ENCODE assay signal across 25 cellular contexts in the genomic region with DNA sequence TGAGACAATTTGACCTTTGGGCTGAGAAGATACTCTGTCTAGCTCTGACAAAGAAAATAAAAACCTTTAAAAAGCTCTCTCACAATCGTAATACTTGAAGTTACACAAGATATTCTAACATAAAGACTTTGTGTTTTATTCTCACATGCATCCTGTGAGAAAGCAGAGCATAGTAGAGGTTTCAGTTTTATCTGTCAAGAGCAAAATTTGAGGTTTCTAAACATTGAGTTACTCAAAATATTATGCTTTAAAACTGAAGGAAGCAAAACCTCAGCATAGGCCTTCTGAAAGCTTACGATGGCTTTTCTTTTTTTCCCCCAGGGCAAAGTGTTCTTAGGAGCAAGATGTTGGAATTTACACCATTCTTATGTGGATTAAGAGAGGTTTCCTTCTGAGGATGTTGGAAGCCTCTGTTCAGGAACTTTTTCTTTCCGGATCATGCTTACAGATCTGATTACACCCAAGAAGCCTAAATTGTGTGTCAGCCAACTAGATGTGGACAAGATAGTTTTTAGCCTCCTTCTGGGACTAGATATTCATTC. TPM values are rescaled to one million over a fixed set of nuclear protein-coding genes. Genes with fewer than 3 reads are reported as not detected.
A peak's percentile ranks its signal among the peaks of the same experiment; 100 is the strongest.
DNase-seq lines count a peak whose midpoint lies in the region; ATAC-seq lines count a peak whose summit lies in the region.
"Had no signal": no experiment of that assay in that cellular context is flagged by ENCODE, and none has a peak within 500 bp of the region (broad histone marks: within the 10 kb centered on the region; RNA-seq: fewer than 3 reads in every experiment).

No MANE protein-coding gene starts in this region.

- DNase-seq in ELF-1 (ENCODE audit: low read depth, low spot score) (peak; percentile 39), adipocyte (ENCODE audit: low read depth) (peak; percentile 49), activated gamma-delta T cell treated with Interleukin-2 at 50 U/mL for 16 hours (no peak), posterior vena cava (ENCODE audit: low spot score) (no peak), DMS 273 treated with DMSO at 0.1 percent for 48 hours (lab: John Stamatoyannopoulos, UW) (no peak), GF-D8 (lab: John Stamatoyannopoulos, UW) (no peak)
- DNase-seq: activated B cell treated with CpG ODN at 0.5 μM for 24 hours; activated CD4-positive, alpha-beta memory T cell treated with anti-CD3 and anti-CD28 coated beads, Interleukin-2, amount 10 ng/mL, durations not matched to agents 7 days and 5 days; activated naive CD4-positive, alpha-beta T cell treated with anti-CD3 and anti-CD28 coated beads, Interleukin-2, amount 50 U/mL, for 16 hours; activated T-cell treated with anti-CD3 and anti-CD28 coated beads, Interleukin-2, amount 50 U/mL, for 48 hours; effector memory CD4-positive, alpha-beta T cell; left ventricle myocardium superior; mucosa of descending colon; NCI-H1436 treated with DMSO at 0.1 percent for 48 hours; NCI-H345; psoas muscle had no signal

- no peaks in the 10 kb centered on the region for H3K36me3 ChIP-seq in adipocyte (ENCODE audit: control insufficient read depth, insufficient read depth, low read length, severe bottlenecking)
- H3K36me3 ChIP-seq: ascending aorta, BLaER1, esophagus muscularis mucosa had no signal

- H3K4me1 ChIP-seq in adipocyte (ENCODE audit: control insufficient read depth, insufficient read depth, low read length), result peaks cover 12% of the 10 kb centered on the region
- H3K4me1 ChIP-seq: esophagus muscularis mucosa, psoas muscle had no signal

- H3K4me3 ChIP-seq in adipocyte (ENCODE audit: low read length), result no peak overlapping the region
- H3K4me3 ChIP-seq: ascending aorta, BLaER1, esophagus muscularis mucosa, mucosa of descending colon, psoas muscle, SK-N-MC had no signal

- ATAC-seq in GM21381 (IDR thresholded peaks at IDR 0.05; ENCODE audit: unreplicated experiment), result peak; percentile 57
- peak; percentile 60 for ATAC-seq in HG03095 (IDR thresholded peaks at IDR 0.05; ENCODE audit: unreplicated experiment)
- ATAC-seq: HCT116, left ventricle myocardium superior, mucosa of descending colon, psoas muscle had no signal

- intact Hi-C loops in posterior vena cava (cut with DNase I), result no loop called here

- no peaks in the 10 kb centered on the region for H3K27me3 ChIP-seq in adipocyte (replicated peaks; ENCODE audit: control insufficient read depth, insufficient read depth, low read length)
- H3K27me3 ChIP-seq: ascending aorta, BLaER1, esophagus muscularis mucosa had no signal

- H3K9me3 ChIP-seq in adipocyte (ENCODE audit: control insufficient read depth, low read length), result peaks cover 5% of the 10 kb centered on the region
- H3K9me3 ChIP-seq: ascending aorta, mucosa of descending colon, psoas muscle had no signal

- no peak overlapping the region for H3K9ac ChIP-seq in adipocyte (ENCODE audit: low read length)
- H3K9ac ChIP-seq: BLaER1 had no signal

RNA-seq across cellular contexts. Expression of a gene that starts 15.0 kb away (rescaled TPM):
- total RNA-seq in posterior vena cava, result not detected
- total RNA-seq: activated B cell treated with CpG ODN at 0.5 μM for 24 hours; activated CD4-positive, alpha-beta memory T cell treated with anti-CD3 and anti-CD28 coated beads, Interleukin-2, amount 10 ng/mL, durations not matched to agents 7 days and 5 days; ascending aorta; cerebellum; esophagus muscularis mucosa; left ventricle myocardium superior; mucosa of descending colon; neural crest cell; psoas muscle had no signal

RNA-seq across cellular contexts. Expression of a gene that starts 17.3 kb away (rescaled TPM):
- not detected for total RNA-seq in posterior vena cava
- total RNA-seq: activated B cell treated with CpG ODN at 0.5 μM for 24 hours; activated CD4-positive, alpha-beta memory T cell treated with anti-CD3 and anti-CD28 coated beads, Interleukin-2, amount 10 ng/mL, durations not matched to agents 7 days and 5 days; ascending aorta; cerebellum; esophagus muscularis mucosa; left ventricle myocardium superior; mucosa of descending colon; neural crest cell; psoas muscle had no signal

RNA-seq across cellular contexts. Expression of a gene that starts 25.2 kb away (rescaled TPM):
- total RNA-seq in posterior vena cava, result under 1 TPM; 0.29 to 0.51 TPM
- total RNA-seq: activated B cell treated with CpG ODN at 0.5 μM for 24 hours; activated CD4-positive, alpha-beta memory T cell treated with anti-CD3 and anti-CD28 coated beads, Interleukin-2, amount 10 ng/mL, durations not matched to agents 7 days and 5 days; ascending aorta; esophagus muscularis mucosa; left ventricle myocardium superior; mucosa of descending colon; psoas muscle had no signal

RNA-seq across cellular contexts. Expression of a gene that starts 44.5 kb away (rescaled TPM):
- not detected for total RNA-seq in posterior vena cava
- total RNA-seq: activated B cell treated with CpG ODN at 0.5 μM for 24 hours; activated CD4-positive, alpha-beta memory T cell treated with anti-CD3 and anti-CD28 coated beads, Interleukin-2, amount 10 ng/mL, durations not matched to agents 7 days and 5 days; ascending aorta; esophagus muscularis mucosa; left ventricle myocardium superior; mucosa of descending colon; neural crest cell; psoas muscle had no signal

RNA-seq across cellular contexts. Expression of a gene that starts 53.3 kb away (rescaled TPM):
- total RNA-seq in posterior vena cava, result not detected
- total RNA-seq: activated B cell treated with CpG ODN at 0.5 μM for 24 hours; activated CD4-positive, alpha-beta memory T cell treated with anti-CD3 and anti-CD28 coated beads, Interleukin-2, amount 10 ng/mL, durations not matched to agents 7 days and 5 days; ascending aorta; cerebellum; esophagus muscularis mucosa; left ventricle myocardium superior; mucosa of descending colon; neural crest cell; psoas muscle had no signal

Comparison
In these comparisons a context has a peak if more than half of its experiments do, and no peak if none do; other contexts are left out.
1. DNase-seq: peak in ELF-1 (single experiment) and adipocyte (single experiment); none in activated gamma-delta T cell treated with Interleukin-2 at 50 U/mL for 16 hours (single experiment), posterior vena cava (single experiment), DMS 273 treated with DMSO at 0.1 percent for 48 hours (single experiment) and GF-D8 (single experiment).